Comparison of ENCODE assay signal across 8 cellular contexts in genomic region chr11:2151500-2152257, GRCh38. TPM values are rescaled to one million over a fixed set of nuclear protein-coding genes. Genes with fewer than 3 reads are reported as not detected.
A peak's percentile ranks its signal among the peaks of the same experiment; 100 is the strongest.
DNase-seq lines count a peak whose midpoint lies in the region; ATAC-seq and TF ChIP-seq lines count a peak whose summit lies in the region.

No MANE protein-coding gene starts in this region.

- H3K27ac Mint-ChIP-seq in activated CD4-positive, alpha-beta T cell treated with anti-CD3 and anti-CD28 coated beads, Interleukin-2, amount 10 ng/mL, durations not matched to agents 24 days and 14 days: no peak overlapping the region

- H3K4me3 Mint-ChIP-seq in activated CD4-positive, alpha-beta T cell treated with anti-CD3 and anti-CD28 coated beads, Interleukin-2, amount 10 ng/mL, durations not matched to agents 24 days and 14 days: no peak overlapping the region

- no peaks in the 10 kb centered on the region for H3K36me3 Mint-ChIP-seq in activated CD4-positive, alpha-beta T cell treated with anti-CD3 and anti-CD28 coated beads, Interleukin-2, amount 10 ng/mL, durations not matched to agents 24 days and 14 days (ENCODE audit: low read depth)

- no peak overlapping the region for H3K27ac ChIP-seq in colonic mucosa
- H3K27ac ChIP-seq in left lung: no peak overlapping the region

- no peaks in the 10 kb centered on the region for H3K9me3 Mint-ChIP-seq in activated CD4-positive, alpha-beta T cell treated with anti-CD3 and anti-CD28 coated beads, Interleukin-2, amount 10 ng/mL, durations not matched to agents 24 days and 14 days

- intact Hi-C loops in activated CD4-positive, alpha-beta T cell treated with anti-CD3 and anti-CD28 coated beads, Interleukin-2, amount 10 ng/mL, durations not matched to agents 24 days and 14 days (cut with micrococcal nuclease): loop anchor here (1.0 to 5.0 kb wide), 3 partner anchors 75 to 500 kb away; no protein-coding TSS in a partner anchor
- intact Hi-C loops in colonic mucosa (cut with DNase I) (loop anchor here (5.0 kb wide), 4 partner anchors 269 to 499 kb away; partner anchors contain the start of gene TNNI2), left lung (cut with DNase I) (loop anchor here in 1 of 2 donors (5.0 kb wide), 3 partner anchors 264 to 459 kb away; partner anchors contain the start of gene TNNI2)

- peaks cover 3% of the 10 kb centered on the region for H3K4me1 Mint-ChIP-seq in activated CD4-positive, alpha-beta T cell treated with anti-CD3 and anti-CD28 coated beads, Interleukin-2, amount 10 ng/mL, durations not matched to agents 24 days and 14 days

- DNase-seq in AG09319 (ENCODE audit: extremely low read depth, low read depth) (no peak), H4 (ENCODE audit: low spot score) (peak; percentile 77), NCI-H510A (lab: John Stamatoyannopoulos, UW) (peak; percentile 23), colonic mucosa (peak; percentile 83), left lung (peak in 1 of 2 donors; percentile 73)
- peak; percentile 92 for DNase-seq in activated CD4-positive, alpha-beta T cell treated with anti-CD3 and anti-CD28 coated beads, Interleukin-2, amount 10 ng/mL, durations not matched to agents 24 days and 14 days
- DNase-seq in stimulated activated CD4-positive, alpha-beta T cell treated with anti-CD3 and anti-CD28 coated beads, Interleukin-4, amount 100 ng/mL, for 48 hours (ENCODE audit: low read depth in 2 of 2): peak; percentile 70 to 73

- ATAC-seq in left lung: peak; percentile 90
- ATAC-seq in HG02678 (IDR thresholded peaks at IDR 0.05; ENCODE audit: unreplicated experiment): no peak

- H3K4me3 ChIP-seq in colonic mucosa (no peak overlapping the region), left lung (no peak overlapping the region)

- H3K27me3 Mint-ChIP-seq in activated CD4-positive, alpha-beta T cell treated with anti-CD3 and anti-CD28 coated beads, Interleukin-2, amount 10 ng/mL, durations not matched to agents 24 days and 14 days: peaks cover 32% of the 10 kb centered on the region

- H3K36me3 ChIP-seq in colonic mucosa (no peaks in the 10 kb centered on the region), left lung (no peaks in the 10 kb centered on the region)

- H3K27me3 ChIP-seq in colonic mucosa (peaks cover 15% of the 10 kb centered on the region), left lung (peaks cover 24 to 74% of the 10 kb centered on the region in 2 donors)

- TF ChIP-seq CTCF in AG09319 (IDR thresholded peaks at IDR 0.05; ENCODE audit: low read depth, low read length) (peak; percentile 75), colonic mucosa (IDR thresholded peaks at IDR 0.05) (peak; percentile 66), left lung (IDR thresholded peaks at IDR 0.05) (peak; percentile 72 to 81)

- no peaks in the 10 kb centered on the region for H3K4me1 ChIP-seq in colonic mucosa
- peaks cover 5 to 8% of the 10 kb centered on the region in 2 donors for H3K4me1 ChIP-seq in left lung

- no peak overlapping the region for H3K9ac ChIP-seq in colonic mucosa (ENCODE audit: low read depth in 2 of 2, low read length in 2 of 2)

- H3K9me3 ChIP-seq in colonic mucosa (no peaks in the 10 kb centered on the region), left lung (no peaks in the 10 kb centered on the region)

RNA-seq across cellular contexts. Expression of gene INS, which starts 9.3 kb away (rescaled TPM):
- total RNA-seq in H4 (2014; rRNA removed; shearing (Covaris generic)): not detected in 2 replicates
- total RNA-seq in activated CD4-positive, alpha-beta T cell treated with anti-CD3 and anti-CD28 coated beads, Interleukin-2, amount 10 ng/mL, durations not matched to agents 24 days and 14 days: not detected in 2 replicates
- total RNA-seq in colonic mucosa: under 1 TPM in 1 of 2 donors, not detected in 1; 0.84 TPM
- total RNA-seq in left lung: not detected

RNA-seq across cellular contexts. Expression of gene IGF2, which starts 12.5 kb away (rescaled TPM):
- total RNA-seq in H4 (2014; rRNA removed; shearing (Covaris generic)): 0.60 and 2.0 TPM in 2 replicates
- 0.45 and 1.1 TPM in 2 replicates for total RNA-seq in activated CD4-positive, alpha-beta T cell treated with anti-CD3 and anti-CD28 coated beads, Interleukin-2, amount 10 ng/mL, durations not matched to agents 24 days and 14 days
- total RNA-seq in colonic mucosa (1 to 10 TPM; 4.1 to 9.2 TPM), left lung (10 to 100 TPM; 12.0 to 13.9 TPM)

RNA-seq across cellular contexts. Expression of gene TH, which starts 19.9 kb away (rescaled TPM):
- total RNA-seq in H4 (2014; rRNA removed; shearing (Covaris generic)): not detected in 2 replicates
- total RNA-seq in activated CD4-positive, alpha-beta T cell treated with anti-CD3 and anti-CD28 coated beads, Interleukin-2, amount 10 ng/mL, durations not matched to agents 24 days and 14 days: not detected in 2 replicates
- under 1 TPM in 1 of 2 donors, not detected in 1; 0.15 TPM for total RNA-seq in colonic mucosa
- total RNA-seq in left lung: under 1 TPM; 0.18 to 0.26 TPM
